15 cellular contexts compared by ENCODE assay signal in the genomic region with DNA sequence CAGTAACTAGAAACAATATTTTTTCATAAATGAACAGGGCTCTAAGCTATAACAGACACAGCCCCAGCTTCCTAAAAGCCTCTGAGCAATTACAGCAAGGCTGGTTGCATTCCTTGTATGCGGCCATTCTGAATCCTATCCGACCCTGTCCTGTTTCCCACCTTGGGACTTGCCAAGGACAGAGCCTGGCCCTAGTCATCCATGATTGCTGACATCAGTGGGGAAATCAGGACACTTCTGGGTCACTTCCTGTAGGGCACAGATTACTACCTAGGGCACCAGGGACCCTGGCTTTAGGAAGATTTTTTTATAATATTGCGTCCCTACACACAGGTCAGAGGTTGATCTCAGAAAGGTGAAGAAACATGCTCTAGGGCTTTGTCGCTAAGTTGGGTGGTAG. TPM values are rescaled to one million over a fixed set of nuclear protein-coding genes. Genes with fewer than 3 reads are reported as not detected.
"Had no signal": no experiment of that assay in that cellular context is flagged by ENCODE, and none has a peak within 500 bp of the region (broad histone marks: within the 10 kb centered on the region; RNA-seq: fewer than 3 reads in every experiment).

No MANE protein-coding gene starts in this region.

- H3K9me3 Mint-ChIP-seq: activated CD8-positive, alpha-beta T cell treated with anti-CD3 and anti-CD28 coated beads for 36 hours; activated T-cell treated with anti-CD3 and anti-CD28 coated beads, Interleukin-2, amount 50 U/mL, for 4 hours; nephron progenitor cell; stimulated activated naive CD8-positive, alpha-beta T cell treated with anti-CD3 and anti-CD28 coated beads, Interleukin-15, Interleukin-2, amounts not matched to agents 100 ng/mL and 50 ng/mL, for 24 hours had no signal

- H3K4me3 Mint-ChIP-seq: activated CD8-positive, alpha-beta T cell treated with anti-CD3 and anti-CD28 coated beads for 36 hours; activated naive CD8-positive, alpha-beta T cell; activated T-cell treated with anti-CD3 and anti-CD28 coated beads, Interleukin-2, amount 50 U/mL, for 4 hours; stimulated activated naive CD8-positive, alpha-beta T cell treated with anti-CD3 and anti-CD28 coated beads, Interleukin-15, Interleukin-2, amounts not matched to agents 100 ng/mL and 50 ng/mL, for 24 hours had no signal

- H3K27me3 Mint-ChIP-seq: activated CD8-positive, alpha-beta T cell treated with anti-CD3 and anti-CD28 coated beads for 36 hours; activated naive CD8-positive, alpha-beta T cell; stimulated activated naive CD8-positive, alpha-beta T cell treated with anti-CD3 and anti-CD28 coated beads, Interleukin-15, Interleukin-2, amounts not matched to agents 100 ng/mL and 50 ng/mL, for 24 hours had no signal

- H3K4me3 ChIP-seq: ascending aorta, cardiac muscle cell, esophagus squamous epithelium, psoas muscle, right lobe of liver, SK-N-MC had no signal

- H3K27me3 ChIP-seq: ascending aorta, cardiac muscle cell, esophagus squamous epithelium, right lobe of liver had no signal

- DNase-seq: activated CD8-positive, alpha-beta T cell treated with anti-CD3 and anti-CD28 coated beads for 36 hours; activated T-cell treated with anti-CD3 and anti-CD28 coated beads, Interleukin-2, amount 50 U/mL, for 4 hours; esophagus squamous epithelium; left ventricle myocardium superior; mesendoderm; psoas muscle; T1000 had no signal

- H3K9me3 ChIP-seq: ascending aorta, esophagus squamous epithelium, psoas muscle, right lobe of liver had no signal

- H3K27ac Mint-ChIP-seq: activated CD8-positive, alpha-beta T cell treated with anti-CD3 and anti-CD28 coated beads for 36 hours; stimulated activated naive CD8-positive, alpha-beta T cell treated with anti-CD3 and anti-CD28 coated beads, Interleukin-15, Interleukin-2, amounts not matched to agents 100 ng/mL and 50 ng/mL, for 24 hours had no signal

- H3K27ac ChIP-seq: ascending aorta, cardiac muscle cell, esophagus squamous epithelium, psoas muscle, right lobe of liver, SK-N-MC, VCaP had no signal

RNA-seq across cellular contexts. Expression of gene TMEM177, which starts 5.6 kb away (rescaled TPM):
- total RNA-seq: ascending aorta had no signal
